In genomic region chr3:58177747-58178527, GRCh38 we compare ENCODE assay signal across 1 cellular context.
A peak's percentile ranks its signal among the peaks of the same experiment; 100 is the strongest.
TF ChIP-seq lines count a peak whose summit lies in the region.

No MANE protein-coding gene starts in this region.

TF ChIP-seq in HepG2, 621 proteins besides CTCF, POLR2A, EP300 and RAD21 (continued from another document and continues in another):
- TF ChIP-seq, protein P1, sequence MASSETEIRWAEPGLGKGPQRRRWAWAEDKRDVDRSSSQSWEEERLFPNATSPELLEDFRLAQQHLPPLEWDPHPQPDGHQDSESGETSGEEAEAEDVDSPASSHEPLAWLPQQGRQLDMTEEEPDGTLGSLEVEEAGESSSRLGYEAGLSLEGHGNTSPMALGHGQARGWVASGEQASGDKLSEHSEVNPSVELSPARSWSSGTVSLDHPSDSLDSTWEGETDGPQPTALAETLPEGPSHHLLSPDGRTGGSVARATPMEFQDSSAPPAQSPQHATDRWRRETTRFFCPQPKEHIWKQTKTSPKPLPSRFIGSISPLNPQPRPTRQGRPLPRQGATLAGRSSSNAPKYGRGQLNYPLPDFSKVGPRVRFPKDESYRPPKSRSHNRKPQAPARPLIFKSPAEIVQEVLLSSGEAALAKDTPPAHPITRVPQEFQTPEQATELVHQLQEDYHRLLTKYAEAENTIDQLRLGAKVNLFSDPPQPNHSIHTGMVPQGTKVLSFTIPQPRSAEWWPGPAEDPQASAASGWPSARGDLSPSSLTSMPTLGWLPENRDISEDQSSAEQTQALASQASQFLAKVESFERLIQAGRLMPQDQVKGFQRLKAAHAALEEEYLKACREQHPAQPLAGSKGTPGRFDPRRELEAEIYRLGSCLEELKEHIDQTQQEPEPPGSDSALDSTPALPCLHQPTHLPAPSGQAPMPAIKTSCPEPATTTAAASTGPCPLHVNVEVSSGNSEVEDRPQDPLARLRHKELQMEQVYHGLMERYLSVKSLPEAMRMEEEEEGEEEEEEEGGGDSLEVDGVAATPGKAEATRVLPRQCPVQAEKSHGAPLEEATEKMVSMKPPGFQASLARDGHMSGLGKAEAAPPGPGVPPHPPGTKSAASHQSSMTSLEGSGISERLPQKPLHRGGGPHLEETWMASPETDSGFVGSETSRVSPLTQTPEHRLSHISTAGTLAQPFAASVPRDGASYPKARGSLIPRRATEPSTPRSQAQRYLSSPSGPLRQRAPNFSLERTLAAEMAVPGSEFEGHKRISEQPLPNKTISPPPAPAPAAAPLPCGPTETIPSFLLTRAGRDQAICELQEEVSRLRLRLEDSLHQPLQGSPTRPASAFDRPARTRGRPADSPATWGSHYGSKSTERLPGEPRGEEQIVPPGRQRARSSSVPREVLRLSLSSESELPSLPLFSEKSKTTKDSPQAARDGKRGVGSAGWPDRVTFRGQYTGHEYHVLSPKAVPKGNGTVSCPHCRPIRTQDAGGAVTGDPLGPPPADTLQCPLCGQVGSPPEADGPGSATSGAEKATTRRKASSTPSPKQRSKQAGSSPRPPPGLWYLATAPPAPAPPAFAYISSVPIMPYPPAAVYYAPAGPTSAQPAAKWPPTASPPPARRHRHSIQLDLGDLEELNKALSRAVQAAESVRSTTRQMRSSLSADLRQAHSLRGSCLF (CRISPR knock-in tag; IDR thresholded peaks at IDR 0.05; ENCODE audit: borderline replicate concordance) = no peak
- no peak for TF ChIP-seq BHLHE40 (IDR thresholded peaks at IDR 0.05; ENCODE audit: low read length)
- TF ChIP-seq, protein P2, sequence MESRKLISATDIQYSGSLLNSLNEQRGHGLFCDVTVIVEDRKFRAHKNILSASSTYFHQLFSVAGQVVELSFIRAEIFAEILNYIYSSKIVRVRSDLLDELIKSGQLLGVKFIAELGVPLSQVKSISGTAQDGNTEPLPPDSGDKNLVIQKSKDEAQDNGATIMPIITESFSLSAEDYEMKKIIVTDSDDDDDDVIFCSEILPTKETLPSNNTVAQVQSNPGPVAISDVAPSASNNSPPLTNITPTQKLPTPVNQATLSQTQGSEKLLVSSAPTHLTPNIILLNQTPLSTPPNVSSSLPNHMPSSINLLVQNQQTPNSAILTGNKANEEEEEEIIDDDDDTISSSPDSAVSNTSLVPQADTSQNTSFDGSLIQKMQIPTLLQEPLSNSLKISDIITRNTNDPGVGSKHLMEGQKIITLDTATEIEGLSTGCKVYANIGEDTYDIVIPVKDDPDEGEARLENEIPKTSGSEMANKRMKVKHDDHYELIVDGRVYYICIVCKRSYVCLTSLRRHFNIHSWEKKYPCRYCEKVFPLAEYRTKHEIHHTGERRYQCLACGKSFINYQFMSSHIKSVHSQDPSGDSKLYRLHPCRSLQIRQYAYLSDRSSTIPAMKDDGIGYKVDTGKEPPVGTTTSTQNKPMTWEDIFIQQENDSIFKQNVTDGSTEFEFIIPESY (CRISPR knock-in tag; IDR thresholded peaks at IDR 0.05) = peak; percentile 69; the same call in 1 of the 2 replicates
- TF ChIP-seq, protein P3, sequence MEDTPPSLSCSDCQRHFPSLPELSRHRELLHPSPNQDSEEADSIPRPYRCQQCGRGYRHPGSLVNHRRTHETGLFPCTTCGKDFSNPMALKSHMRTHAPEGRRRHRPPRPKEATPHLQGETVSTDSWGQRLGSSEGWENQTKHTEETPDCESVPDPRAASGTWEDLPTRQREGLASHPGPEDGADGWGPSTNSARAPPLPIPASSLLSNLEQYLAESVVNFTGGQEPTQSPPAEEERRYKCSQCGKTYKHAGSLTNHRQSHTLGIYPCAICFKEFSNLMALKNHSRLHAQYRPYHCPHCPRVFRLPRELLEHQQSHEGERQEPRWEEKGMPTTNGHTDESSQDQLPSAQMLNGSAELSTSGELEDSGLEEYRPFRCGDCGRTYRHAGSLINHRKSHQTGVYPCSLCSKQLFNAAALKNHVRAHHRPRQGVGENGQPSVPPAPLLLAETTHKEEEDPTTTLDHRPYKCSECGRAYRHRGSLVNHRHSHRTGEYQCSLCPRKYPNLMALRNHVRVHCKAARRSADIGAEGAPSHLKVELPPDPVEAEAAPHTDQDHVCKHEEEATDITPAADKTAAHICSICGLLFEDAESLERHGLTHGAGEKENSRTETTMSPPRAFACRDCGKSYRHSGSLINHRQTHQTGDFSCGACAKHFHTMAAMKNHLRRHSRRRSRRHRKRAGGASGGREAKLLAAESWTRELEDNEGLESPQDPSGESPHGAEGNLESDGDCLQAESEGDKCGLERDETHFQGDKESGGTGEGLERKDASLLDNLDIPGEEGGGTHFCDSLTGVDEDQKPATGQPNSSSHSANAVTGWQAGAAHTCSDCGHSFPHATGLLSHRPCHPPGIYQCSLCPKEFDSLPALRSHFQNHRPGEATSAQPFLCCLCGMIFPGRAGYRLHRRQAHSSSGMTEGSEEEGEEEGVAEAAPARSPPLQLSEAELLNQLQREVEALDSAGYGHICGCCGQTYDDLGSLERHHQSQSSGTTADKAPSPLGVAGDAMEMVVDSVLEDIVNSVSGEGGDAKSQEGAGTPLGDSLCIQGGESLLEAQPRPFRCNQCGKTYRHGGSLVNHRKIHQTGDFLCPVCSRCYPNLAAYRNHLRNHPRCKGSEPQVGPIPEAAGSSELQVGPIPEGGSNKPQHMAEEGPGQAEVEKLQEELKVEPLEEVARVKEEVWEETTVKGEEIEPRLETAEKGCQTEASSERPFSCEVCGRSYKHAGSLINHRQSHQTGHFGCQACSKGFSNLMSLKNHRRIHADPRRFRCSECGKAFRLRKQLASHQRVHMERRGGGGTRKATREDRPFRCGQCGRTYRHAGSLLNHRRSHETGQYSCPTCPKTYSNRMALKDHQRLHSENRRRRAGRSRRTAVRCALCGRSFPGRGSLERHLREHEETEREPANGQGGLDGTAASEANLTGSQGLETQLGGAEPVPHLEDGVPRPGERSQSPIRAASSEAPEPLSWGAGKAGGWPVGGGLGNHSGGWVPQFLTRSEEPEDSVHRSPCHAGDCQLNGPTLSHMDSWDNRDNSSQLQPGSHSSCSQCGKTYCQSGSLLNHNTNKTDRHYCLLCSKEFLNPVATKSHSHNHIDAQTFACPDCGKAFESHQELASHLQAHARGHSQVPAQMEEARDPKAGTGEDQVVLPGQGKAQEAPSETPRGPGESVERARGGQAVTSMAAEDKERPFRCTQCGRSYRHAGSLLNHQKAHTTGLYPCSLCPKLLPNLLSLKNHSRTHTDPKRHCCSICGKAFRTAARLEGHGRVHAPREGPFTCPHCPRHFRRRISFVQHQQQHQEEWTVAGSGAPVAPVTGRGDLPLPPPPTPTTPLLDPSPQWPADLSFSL (CRISPR knock-in tag; IDR thresholded peaks at IDR 0.05) = no peak
- TF ChIP-seq ZFP36 (IDR thresholded peaks at IDR 0.05; ENCODE audit: borderline replicate concordance, low read depth, low read length, partially characterized antibody) = no peak
- TF ChIP-seq ZNF670 (CRISPR knock-in tag; IDR thresholded peaks at IDR 0.05; ENCODE audit: borderline replicate concordance) = no peak
- TF ChIP-seq ELF4 (CRISPR knock-in tag; IDR thresholded peaks at IDR 0.05; ENCODE audit: borderline replicate concordance) = no peak
- TF ChIP-seq RNF219 (CRISPR knock-in tag; IDR thresholded peaks at IDR 0.05) = no peak
- TF ChIP-seq ZNF879 (CRISPR knock-in tag; IDR thresholded peaks at IDR 0.05) = no peak
- TF ChIP-seq ZNF280B (CRISPR knock-in tag; IDR thresholded peaks at IDR 0.05; ENCODE audit: borderline replicate concordance) = no peak
- TF ChIP-seq GTF2F1 (IDR thresholded peaks at IDR 0.05; ENCODE audit: low read length) = no peak
- no peak for TF ChIP-seq FOSL1 (CRISPR knock-in tag; IDR thresholded peaks at IDR 0.05; ENCODE audit: borderline replicate concordance)
- no peak for TF ChIP-seq SMARCC2 (IDR thresholded peaks at IDR 0.05)
- peak; percentile 47; the same call in 1 of the 2 replicates for TF ChIP-seq ELF3 (CRISPR knock-in tag; IDR thresholded peaks at IDR 0.05)
- no peak for TF ChIP-seq ZNF260 (CRISPR knock-in tag; IDR thresholded peaks at IDR 0.05; ENCODE audit: borderline replicate concordance, low read depth)
- TF ChIP-seq NFKBIZ (CRISPR knock-in tag; IDR thresholded peaks at IDR 0.05) = no peak
- TF ChIP-seq KDM4B (CRISPR knock-in tag; IDR thresholded peaks at IDR 0.05) = no peak
- no peak for TF ChIP-seq DBP (CRISPR knock-in tag; IDR thresholded peaks at IDR 0.05; ENCODE audit: not compliant biosample characterization)
- no peak for TF ChIP-seq ATRX (CRISPR knock-in tag; IDR thresholded peaks at IDR 0.05; ENCODE audit: borderline replicate concordance)
- TF ChIP-seq ZNF75D (CRISPR knock-in tag; IDR thresholded peaks at IDR 0.05; ENCODE audit: borderline replicate concordance) = no peak
- no peak for TF ChIP-seq ZFP37 (CRISPR knock-in tag; IDR thresholded peaks at IDR 0.05; ENCODE audit: borderline replicate concordance)
- no peak for TF ChIP-seq ZNF17 (CRISPR knock-in tag; IDR thresholded peaks at IDR 0.05)
- TF ChIP-seq REST (IDR thresholded peaks at IDR 0.05; ENCODE audit: borderline replicate concordance in 1 of 2, low read depth in 1 of 2, low read length in 2 of 2) = no peak
- TF ChIP-seq FOXA1 (IDR thresholded peaks at IDR 0.05) = no peak
- TF ChIP-seq FOXA1 (CRISPR knock-in tag; IDR thresholded peaks at IDR 0.05) = 0 out of 2 replicates have a peak, but pooled peaks have one; percentile 19
- TF ChIP-seq ZNF160 (CRISPR knock-in tag; IDR thresholded peaks at IDR 0.05) = no peak
- TF ChIP-seq, protein P4, sequence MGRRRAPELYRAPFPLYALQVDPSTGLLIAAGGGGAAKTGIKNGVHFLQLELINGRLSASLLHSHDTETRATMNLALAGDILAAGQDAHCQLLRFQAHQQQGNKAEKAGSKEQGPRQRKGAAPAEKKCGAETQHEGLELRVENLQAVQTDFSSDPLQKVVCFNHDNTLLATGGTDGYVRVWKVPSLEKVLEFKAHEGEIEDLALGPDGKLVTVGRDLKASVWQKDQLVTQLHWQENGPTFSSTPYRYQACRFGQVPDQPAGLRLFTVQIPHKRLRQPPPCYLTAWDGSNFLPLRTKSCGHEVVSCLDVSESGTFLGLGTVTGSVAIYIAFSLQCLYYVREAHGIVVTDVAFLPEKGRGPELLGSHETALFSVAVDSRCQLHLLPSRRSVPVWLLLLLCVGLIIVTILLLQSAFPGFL (CRISPR knock-in tag; IDR thresholded peaks at IDR 0.05) = no peak
- TF ChIP-seq RBAK (CRISPR knock-in tag; IDR thresholded peaks at IDR 0.05) = 0 out of 2 replicates have a peak, but pooled peaks have one; percentile 44
- TF ChIP-seq ZBTB1 (CRISPR knock-in tag; IDR thresholded peaks at IDR 0.05; ENCODE audit: borderline replicate concordance) = no peak
- TF ChIP-seq GATAD2A (CRISPR knock-in tag; IDR thresholded peaks at IDR 0.05) = peak; percentile 75
- TF ChIP-seq PHF5A (CRISPR knock-in tag; IDR thresholded peaks at IDR 0.05; ENCODE audit: low read depth, unreplicated experiment) = no peak
- no peak for TF ChIP-seq GPN1 (CRISPR knock-in tag; IDR thresholded peaks at IDR 0.05; ENCODE audit: borderline replicate concordance)
- peak; percentile 89 for TF ChIP-seq STAG1 (CRISPR knock-in tag; IDR thresholded peaks at IDR 0.05)
